Comparison of ENCODE assay signal across 25 cellular contexts in the genomic region with DNA sequence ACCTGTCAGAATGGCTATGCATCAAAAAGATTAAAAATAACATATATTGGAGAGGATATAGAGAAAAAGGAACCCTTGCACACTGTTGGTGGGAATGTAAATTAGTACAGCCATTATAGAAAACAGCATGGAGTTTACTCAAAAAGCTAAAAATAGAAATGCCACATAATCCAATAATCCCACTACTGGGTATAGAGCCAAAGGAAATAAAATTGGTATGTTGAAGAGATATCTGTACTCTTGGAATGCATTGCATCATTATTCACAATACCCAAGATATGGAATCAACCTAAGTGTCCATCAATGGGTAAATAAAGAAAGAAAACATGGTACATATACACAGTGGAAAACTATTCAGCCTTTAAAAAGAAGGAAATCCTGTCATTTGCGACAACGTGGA.
"Had no signal": no experiment of that assay in that cellular context is flagged by ENCODE, and none has a peak within 500 bp of the region (broad histone marks: within the 10 kb centered on the region; RNA-seq: fewer than 3 reads in every experiment).

No MANE protein-coding gene starts in this region.

- H3K9me3 ChIP-seq: neutrophil, vagina had no signal

- H3K36me3 ChIP-seq: left ventricle myocardium inferior, neural progenitor cell, neutrophil, right atrium auricular region, spleen, tibial nerve, vagina had no signal

- H2AFZ ChIP-seq: neural progenitor cell, parathyroid adenoma had no signal

- H3K9ac ChIP-seq: neural progenitor cell, parathyroid adenoma had no signal

- H3K4me2 ChIP-seq: neural progenitor cell had no signal

- H3K4me3 ChIP-seq: left ventricle myocardium inferior, lung, neural progenitor cell, right atrium auricular region, spleen, tibial nerve, vagina had no signal

- DNase-seq: hypothalamus; immature natural killer cell; islet precursor cell; left ventricle myocardium inferior; mesendoderm; naive B cell; natural killer cell; nephron progenitor cell; occipital lobe; small intestine; spleen; stimulated activated CD4-positive, alpha-beta T cell treated with anti-CD3 and anti-CD28 coated beads, Interleukin-4, amount 100 ng/mL, for 4 hours; stimulated activated CD8-positive, alpha-beta memory T cell treated with anti-CD3 and anti-CD28 coated beads, Interleukin-4, amount 100 ng/mL, for 48 hours; stimulated activated naive CD4-positive, alpha-beta T cell treated with Interleukin-2 at 50 U/mL for 16 hours; stimulated activated naive CD8-positive, alpha-beta T cell treated with anti-CD3 and anti-CD28 coated beads, Interleukin-15, amount 100 ng/mL, for 72 hours; substantia nigra had no signal

- H3K27ac ChIP-seq: left ventricle myocardium inferior, neural progenitor cell, neutrophil, parathyroid adenoma, right atrium auricular region, spleen, tibial nerve, vagina had no signal

- H3K79me2 ChIP-seq: parathyroid adenoma had no signal

- ATAC-seq: natural killer cell; sciatic nerve; stimulated activated memory B cell treated with anti-CD40 and anti-IgM and Interleukin-4, amounts not matched to agents 10 μg/mL and 1 μg/mL and 100 μg/mL, for 72 hours; stimulated activated naive CD8-positive, alpha-beta T cell treated with anti-CD3 and anti-CD28 coated beads, Interleukin-15, amount 100 ng/mL, for 72 hours had no signal

- H3K27me3 ChIP-seq: neural progenitor cell, neutrophil, right atrium auricular region, tibial nerve, vagina had no signal

- H3K4me1 ChIP-seq: left ventricle myocardium inferior, neural progenitor cell, parathyroid adenoma, right atrium auricular region, spleen, tibial nerve, vagina had no signal
